In the genomic region with DNA sequence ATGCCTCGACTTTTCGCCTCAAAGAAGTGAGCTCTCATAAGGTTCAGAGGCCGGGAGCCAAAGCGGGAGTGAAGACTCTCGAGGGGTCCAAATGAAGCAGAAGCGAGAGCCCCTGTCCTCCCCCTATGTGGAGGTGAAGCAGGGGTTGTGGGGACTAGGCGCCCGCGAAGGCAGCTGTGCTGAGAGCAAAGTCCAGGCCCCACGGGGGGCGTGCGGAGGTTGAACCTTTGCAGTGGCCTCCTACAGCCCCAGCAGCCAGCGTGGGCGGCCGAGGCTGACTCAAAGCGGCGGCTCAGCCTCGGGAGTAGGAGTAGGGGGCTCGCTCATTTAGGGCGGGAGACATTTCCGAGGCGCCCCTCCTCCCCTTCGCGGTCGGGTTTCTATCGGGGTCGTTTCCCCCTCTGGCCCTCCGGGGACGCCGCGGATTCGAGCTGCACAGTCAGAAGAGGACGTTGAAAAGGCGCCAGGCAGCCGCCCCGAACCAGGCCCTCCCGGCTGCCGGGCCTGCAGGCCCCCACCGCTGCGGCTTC, we compare ENCODE assay signal across 9 cellular contexts. TPM values are rescaled to one million over a fixed set of nuclear protein-coding genes. Genes with fewer than 3 reads are reported as not detected.
DNase-seq lines count a peak whose midpoint lies in the region; ATAC-seq, FAIRE-seq and TF ChIP-seq lines count a peak whose summit lies in the region.
"Had no signal": no experiment of that assay in that cellular context is flagged by ENCODE, and none has a peak within 500 bp of the region (broad histone marks: within the 10 kb centered on the region; RNA-seq: fewer than 3 reads in every experiment).

No MANE protein-coding gene starts in this region.

- TF ChIP-seq CTCF in AG04449 (IDR thresholded peaks at IDR 0.05; ENCODE audit: insufficient read depth, low read length, missing control alignments) (no peak), pancreas (IDR thresholded peaks at IDR 0.05) (no peak), vagina (IDR thresholded peaks at IDR 0.05) (no peak)

- peak overlapping the region; percentile 76 to 89 (median 88) for H3K27ac ChIP-seq in pancreas
- peak overlapping the region; percentile 95 for H3K27ac ChIP-seq in vagina

- H3K27me3 ChIP-seq in pancreas (no peaks in the 10 kb centered on the region), vagina (no peaks in the 10 kb centered on the region)

- H3K4me3 ChIP-seq in AG04449 (ENCODE audit: low read depth, low read length) = peak overlapping the region; percentile 82
- H3K4me3 ChIP-seq in pancreas = peak overlapping the region; percentile 72 to 96 (median 86)
- H3K4me3 ChIP-seq in vagina = peak overlapping the region; percentile 74 to 99

- WGBS in pancreas, 2 donors = 5 to 7% methylated on average over 29 to 40 of the region's 40 CpGs

- POLR2A ChIA-PET in AG04449 (lab: Yijun Ruan, JAX) = interaction anchor here (0.8 to 1.6 kb wide), 5 partner anchors 19 to 123 kb away, joined by 3 to 12 read pairs (median 6); no protein-coding TSS in a partner anchor

- FAIRE-seq in pancreas (lab: Jason Lieb, UNC) = no peak

- peak; percentile 35 for ATAC-seq in GM18907 (IDR thresholded peaks at IDR 0.05; ENCODE audit: unreplicated experiment)
- peak; percentile 1 for ATAC-seq in HG03097 (IDR thresholded peaks at IDR 0.05; ENCODE audit: low FRiP score, unreplicated experiment)
- peak; percentile 1 for ATAC-seq in T-helper 17 cell
- ATAC-seq in esophagus mucosa = peak; percentile 11
- ATAC-seq in pancreas = peak; percentile 24 to 54 (median 30)

- H3K36me3 ChIP-seq in pancreas (no peaks in the 10 kb centered on the region), vagina (no peaks in the 10 kb centered on the region)

- intact Hi-C loops in pancreas (cut with DNase I) = no loop called here
- intact Hi-C loops in vagina (cut with DNase I) = loop anchor here (10.0 kb wide), 1 partner anchor 112 kb away; no protein-coding TSS in a partner anchor

- no peaks in the 10 kb centered on the region for H3K27me3 Mint-ChIP-seq in T-helper 17 cell
- H3K27me3 Mint-ChIP-seq: IgD-negative memory B cell had no signal

- H3K4me3 Mint-ChIP-seq in T-helper 17 cell = no peak overlapping the region
- H3K4me3 Mint-ChIP-seq: IgD-negative memory B cell had no signal

- H3K36me3 Mint-ChIP-seq in T-helper 17 cell (ENCODE audit: low read depth) = peaks cover 3% of the 10 kb centered on the region
- H3K36me3 Mint-ChIP-seq: IgD-negative memory B cell had no signal

- peaks cover 13 to 60% (median 41%) of the 10 kb centered on the region in 3 donors for H3K4me1 ChIP-seq in pancreas
- peaks cover 66% of the 10 kb centered on the region for H3K4me1 ChIP-seq in vagina

- H3K27ac Mint-ChIP-seq in T-helper 17 cell = no peak overlapping the region

- DNase-seq in AG04449 (ENCODE audit: low read depth, low spot score) (no peak), T-helper 17 cell (no peak), pancreas (peak in 1 of 6 donors; percentile 62), vagina (ENCODE audit: extremely low spot score in 2 of 2) (peak; percentile 93 to 97), GM19240 (ENCODE audit: insufficient read length, low spot score) (no peak)

- TF ChIP-seq POLR2A in vagina (IDR thresholded peaks at IDR 0.05) = peak in 1 of 2 donors; percentile 34

- CTCF ChIA-PET in AG04449 (lab: Yijun Ruan, JAX) = interaction anchor here (0.7 to 3.0 kb wide), 3 partner anchors 15 to 123 kb away, joined by 3 to 18 read pairs (median 4); no protein-coding TSS in a partner anchor

- H3K9me3 ChIP-seq in T-helper 17 cell (ENCODE audit: control insufficient read depth, low read length, poor library complexity, severe bottlenecking) (no peaks in the 10 kb centered on the region), pancreas (no peaks in the 10 kb centered on the region), vagina (no peaks in the 10 kb centered on the region)

- H3K4me1 Mint-ChIP-seq in T-helper 17 cell = peaks cover 29% of the 10 kb centered on the region

RNA-seq across cellular contexts. Expression of a gene that starts 0.5 kb away (rescaled TPM):
- 100 to 1,000 TPM; 343 to 351 TPM for total RNA-seq in T-helper 17 cell
- total RNA-seq in esophagus mucosa = 40.3 TPM
- total RNA-seq in pancreas = 10 to 100 TPM; 33.9 to 83.3 (median 49.9) TPM
- 10 to 100 TPM; 31.9 to 44.7 TPM for polyA plus RNA-seq in pancreas
- total RNA-seq in vagina = 114 TPM

Comparison
In these comparisons a context has a peak if more than half of its experiments do, and no peak if none do; other contexts are left out.
1. DNase-seq: peak in vagina (2 of 2); none in AG04449 (single experiment), T-helper 17 cell (0 of 3) and GM19240 (single experiment).
2. Peak in every context shown above with its lines, with median percentiles within 50 percentile points of each other: H3K4me3 ChIP-seq and ATAC-seq.